Comparison of ENCODE assay signal across 12 cellular contexts in the genomic region with DNA sequence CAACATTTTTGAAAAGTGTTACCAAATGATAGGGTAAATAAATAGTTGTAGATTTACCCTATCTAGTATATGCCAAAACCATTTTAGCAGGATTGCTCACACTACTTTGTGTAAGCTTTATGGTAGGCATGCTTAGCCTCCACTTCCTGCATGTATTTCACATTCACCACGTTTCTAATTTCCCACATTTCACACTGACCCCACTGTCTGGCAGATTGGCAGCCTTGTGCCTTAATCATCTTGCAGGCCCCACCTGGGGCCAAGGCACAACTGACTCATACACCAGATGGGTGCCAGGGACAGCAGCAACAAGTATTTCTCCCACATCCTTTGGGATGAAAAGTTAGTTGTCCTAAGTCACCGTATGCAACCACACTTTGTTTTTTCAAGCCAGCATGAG. TPM values are rescaled to one million over a fixed set of nuclear protein-coding genes. Genes with fewer than 3 reads are reported as not detected.
DNase-seq lines count a peak whose midpoint lies in the region; ATAC-seq, FAIRE-seq and TF ChIP-seq lines count a peak whose summit lies in the region.
"Had no signal": no experiment of that assay in that cellular context is flagged by ENCODE, and none has a peak within 500 bp of the region (broad histone marks: within the 10 kb centered on the region; RNA-seq: fewer than 3 reads in every experiment).

No MANE protein-coding gene starts in this region.

- H3K27me3 Mint-ChIP-seq in activated naive CD8-positive, alpha-beta T cell treated with anti-CD3 and anti-CD28 coated beads, Interleukin-2, amount 50 U/mL, for 24 hours, result peaks cover 2% of the 10 kb centered on the region
- no peaks in the 10 kb centered on the region for H3K27me3 Mint-ChIP-seq in activated naive CD8-positive, alpha-beta T cell treated with anti-CD3 and anti-CD28 coated beads for 36 hours

- H3K4me1 ChIP-seq in SJSA1 (replicated peaks), result peaks cover 15% of the 10 kb centered on the region
- peaks cover 3% of the 10 kb centered on the region for H3K4me1 ChIP-seq in fibroblast of lung (ENCODE audit: control insufficient read depth, extremely low read depth, insufficient read depth, low read length)
- H3K4me1 ChIP-seq in suprapubic skin, result peaks cover 40% of the 10 kb centered on the region
- H3K4me1 ChIP-seq in HepG2 (ENCODE audit: insufficient read depth, low read length), result no peaks in the 10 kb centered on the region

- H3K27ac ChIP-seq in SJSA1 (no peak overlapping the region), fibroblast of lung (ENCODE audit: insufficient read depth, low read length) (no peak overlapping the region), suprapubic skin (peak overlapping the region; percentile 64), HepG2 (ENCODE audit: extremely low read length, insufficient read depth, low read length) (no peak overlapping the region)
- H3K27ac ChIP-seq: C4-2B had no signal

- CTCF ChIA-PET in HepG2 (lab: Yijun Ruan, JAX; ENCODE audit: low intra/inter-chr PET ratio, low total read pairs), result no interaction called here

- H3K9me3 Mint-ChIP-seq in activated naive CD8-positive, alpha-beta T cell treated with anti-CD3 and anti-CD28 coated beads, Interleukin-2, amount 50 U/mL, for 24 hours, result peaks cover 7% of the 10 kb centered on the region
- H3K9me3 Mint-ChIP-seq in activated naive CD8-positive, alpha-beta T cell treated with anti-CD3 and anti-CD28 coated beads for 36 hours, result peaks cover 9% of the 10 kb centered on the region

- no peak for DNase-seq in activated naive CD8-positive, alpha-beta T cell treated with anti-CD3 and anti-CD28 coated beads, Interleukin-2, amount 50 U/mL, for 24 hours
- DNase-seq in activated naive CD8-positive, alpha-beta T cell treated with anti-CD3 and anti-CD28 coated beads for 36 hours, result no peak
- DNase-seq in SJSA1 (ENCODE audit: low read depth in 1 of 2, low spot score in 2 of 2) (peak; percentile 44 to 65), fibroblast of lung (ENCODE audit: low read depth in 2 of 2) (peak; percentile 74 to 96), suprapubic skin (ENCODE audit: low spot score in 2 of 2) (no peak), GM13976 (ENCODE audit: low spot score) (no peak), HepG2 (ENCODE audit: low spot score) (no peak)
- DNase-seq: NCI-H526 had no signal

- no peak for TF ChIP-seq RAD21 in HepG2 (CRISPR knock-in tag; IDR thresholded peaks at IDR 0.05)

- H3K9ac ChIP-seq in fibroblast of lung (ENCODE audit: insufficient read depth, low read length) (no peak overlapping the region), HepG2 (ENCODE audit: insufficient read depth, low read depth, low read length) (no peak overlapping the region)

- no peak overlapping the region for H3K27ac Mint-ChIP-seq in activated naive CD8-positive, alpha-beta T cell treated with anti-CD3 and anti-CD28 coated beads, Interleukin-2, amount 50 U/mL, for 24 hours
- no peak overlapping the region for H3K27ac Mint-ChIP-seq in activated naive CD8-positive, alpha-beta T cell treated with anti-CD3 and anti-CD28 coated beads for 36 hours
- H3K27ac Mint-ChIP-seq: stimulated activated naive CD8-positive, alpha-beta T cell treated with anti-CD3 and anti-CD28 coated beads, Interleukin-15, Interleukin-2, amounts not matched to agents 100 ng/mL and 50 ng/mL, for 24 hours had no signal

- H3K36me3 Mint-ChIP-seq in activated naive CD8-positive, alpha-beta T cell treated with anti-CD3 and anti-CD28 coated beads, Interleukin-2, amount 50 U/mL, for 24 hours (ENCODE audit: low read depth), result no peaks in the 10 kb centered on the region
- no peaks in the 10 kb centered on the region for H3K36me3 Mint-ChIP-seq in activated naive CD8-positive, alpha-beta T cell treated with anti-CD3 and anti-CD28 coated beads for 36 hours

- H3K36me3 ChIP-seq in SJSA1 (no peaks in the 10 kb centered on the region), fibroblast of lung (ENCODE audit: control insufficient read depth, insufficient read depth, low read length) (no peaks in the 10 kb centered on the region), suprapubic skin (no peaks in the 10 kb centered on the region), HepG2 (replicated peaks in 1 of 2; ENCODE audit: control insufficient read depth in 1 of 2, insufficient read depth in 2 of 2, low read length in 2 of 2) (no peaks in the 10 kb centered on the region)

- no peak overlapping the region for H3K4me3 Mint-ChIP-seq in activated naive CD8-positive, alpha-beta T cell treated with anti-CD3 and anti-CD28 coated beads, Interleukin-2, amount 50 U/mL, for 24 hours
- H3K4me3 Mint-ChIP-seq in activated naive CD8-positive, alpha-beta T cell treated with anti-CD3 and anti-CD28 coated beads for 36 hours, result no peak overlapping the region
- H3K4me3 Mint-ChIP-seq: stimulated activated naive CD8-positive, alpha-beta T cell treated with anti-CD3 and anti-CD28 coated beads, Interleukin-15, Interleukin-2, amounts not matched to agents 100 ng/mL and 50 ng/mL, for 24 hours had no signal

- TF ChIP-seq CTCF in fibroblast of lung (conservative IDR thresholded peaks at IDR 0.05 in 1 of 2, IDR thresholded peaks at IDR 0.05 in 1 of 2; ENCODE audit: low read depth in 1 of 2, low read length in 2 of 2) (no peak), suprapubic skin (IDR thresholded peaks at IDR 0.05) (no peak), GM13976 (IDR thresholded peaks at IDR 0.05; ENCODE audit: borderline replicate concordance, control extremely low read depth, extremely low read depth, insufficient read depth, missing control alignments) (no peak), HepG2 (CRISPR knock-in tag; IDR thresholded peaks at IDR 0.05) (no peak)

- 21% methylated on average over 2 of the region's 2 CpGs for WGBS in suprapubic skin
- WGBS in HepG2 (ENCODE audit: low lambda C conversion rate), result 16% methylated on average over 2 of the region's 2 CpGs

- peak; percentile 49 for ATAC-seq in activated naive CD8-positive, alpha-beta T cell treated with anti-CD3 and anti-CD28 coated beads, Interleukin-2, amount 50 U/mL, for 24 hours
- ATAC-seq in GM18867 (IDR thresholded peaks at IDR 0.05; ENCODE audit: unreplicated experiment) (no peak), HepG2 (no peak)

- in situ Hi-C loops in GM13976 (cut with MboI; ENCODE audit: low sequenced_read_pairs, unreplicated experiment) (loop anchor here (10.0 kb wide), 1 partner anchor 247 kb away; no protein-coding TSS in a partner anchor), HepG2 (cut with HindIII; ENCODE audit: extremely low pct_ligation_motif_present, low pct_unique_long_range_greater_than_20kb) (loop anchor here (10.0 kb wide), 2 partner anchors 247 to 367 kb away; no protein-coding TSS in a partner anchor)

- no TSS peak for BruUV-seq in HepG2 (replicated peaks; lab: Mats Ljungman, UMichigan)

- POLR2A ChIA-PET in HepG2 (lab: Yijun Ruan, JAX), result interaction anchor here (1.1 kb wide), 1 partner anchor 31 kb away, joined by 3 read pairs; no protein-coding TSS in a partner anchor

- no peak overlapping the region for H3K4me2 ChIP-seq in fibroblast of lung (ENCODE audit: extremely low read depth, insufficient read depth, low read length)
- H3K4me2 ChIP-seq in HepG2 (ENCODE audit: low read depth, low read length), result no peak overlapping the region

- intact Hi-C loops in HepG2 (cut with micrococcal nuclease; ENCODE audit: unreplicated experiment), result loop anchor here (10.0 kb wide), 1 partner anchor 367 kb away; no protein-coding TSS in a partner anchor

- H3K27me3 ChIP-seq in SJSA1 (replicated peaks) (no peaks in the 10 kb centered on the region), fibroblast of lung (ENCODE audit: control insufficient read depth, insufficient read depth, low read length) (no peaks in the 10 kb centered on the region), suprapubic skin (no peaks in the 10 kb centered on the region), HepG2 (ENCODE audit: control insufficient read depth in 1 of 2, insufficient read depth in 2 of 2, low read length in 2 of 2) (peaks cover 0 to 2% of the 10 kb centered on the region in 2 experiments; a peak in 1 of 5 replicates)

- peaks cover 4% of the 10 kb centered on the region for H3K4me1 Mint-ChIP-seq in activated naive CD8-positive, alpha-beta T cell treated with anti-CD3 and anti-CD28 coated beads, Interleukin-2, amount 50 U/mL, for 24 hours
- H3K4me1 Mint-ChIP-seq in activated naive CD8-positive, alpha-beta T cell treated with anti-CD3 and anti-CD28 coated beads for 36 hours, result no peaks in the 10 kb centered on the region

- H3K9me3 ChIP-seq in SJSA1 (replicated peaks) (peaks cover 3% of the 10 kb centered on the region), fibroblast of lung (ENCODE audit: control insufficient read depth, insufficient read depth, low read depth, low read length) (no peaks in the 10 kb centered on the region), suprapubic skin (no peaks in the 10 kb centered on the region), HepG2 (ENCODE audit: low read length) (peaks cover 2% of the 10 kb centered on the region; the same call in 1 of the 2 replicates)

- H4K20me1 ChIP-seq in fibroblast of lung (ENCODE audit: control insufficient read depth, extremely low read depth, insufficient read depth, low read length) (no peaks in the 10 kb centered on the region), HepG2 (ENCODE audit: insufficient read depth, low read length) (no peaks in the 10 kb centered on the region)

- H3K79me2 ChIP-seq in fibroblast of lung (ENCODE audit: control insufficient read depth, insufficient read depth, low read length) (no peaks in the 10 kb centered on the region), HepG2 (ENCODE audit: insufficient read depth, low read length) (no peaks in the 10 kb centered on the region)

- H3K4me3 ChIP-seq in SJSA1 (no peak overlapping the region), fibroblast of lung (replicated peaks in 1 of 4; ENCODE audit: control extremely low read depth in 1 of 4, insufficient read depth in 1 of 4, low read depth in 3 of 4, low read length in 4 of 4) (no peak overlapping the region), suprapubic skin (no peak overlapping the region), HepG2 (replicated peaks in 1 of 3; ENCODE audit: insufficient read depth in 1 of 3, low read depth in 2 of 3, low read length in 3 of 3) (no peak overlapping the region)
- H3K4me3 ChIP-seq: skin epidermis had no signal

- TF ChIP-seq EP300 in suprapubic skin (IDR thresholded peaks at IDR 0.05), result no peak
- no peak for TF ChIP-seq EP300 in HepG2 (IDR thresholded peaks at IDR 0.05; ENCODE audit: low read depth in 2 of 2, low read length in 2 of 2)
- TF ChIP-seq EP300 in HepG2 (CRISPR knock-in tag; IDR thresholded peaks at IDR 0.05; ENCODE audit: borderline replicate concordance), result no peak

- FAIRE-seq in HepG2 (lab: Jason Lieb, UNC), result no peak

- H2AFZ ChIP-seq in fibroblast of lung (ENCODE audit: low read length) (no peak overlapping the region), HepG2 (ENCODE audit: low read length) (no peak overlapping the region)

- TF ChIP-seq POLR2A in suprapubic skin (IDR thresholded peaks at IDR 0.05) (no peak), HepG2 (IDR thresholded peaks at IDR 0.05; ENCODE audit: insufficient read depth in 1 of 2, low read depth in 2 of 2, low read length in 2 of 2) (no peak)

RNA-seq across cellular contexts. Expression of gene CENPF, which starts 21.2 kb away (rescaled TPM):
- total RNA-seq in activated naive CD8-positive, alpha-beta T cell treated with anti-CD3 and anti-CD28 coated beads for 36 hours, result 10 to 100 TPM; 70.6 to 79.4 TPM
- 182 and 192 TPM in 2 replicates for total RNA-seq in SJSA1 (2014; rRNA removed; shearing (Covaris generic))
- total RNA-seq in fibroblast of lung, result 2.3 and 13.2 TPM in 2 replicates
- 12.0 and 41.1 TPM in 2 replicates for polyA plus RNA-seq in fibroblast of lung
- 8.2 and 43.0 TPM in 2 replicates for polyA plus RNA-seq in fibroblast of lung (2012)
- 2.6 and 3.4 TPM in 2 replicates for polyA minus RNA-seq in fibroblast of lung (ENCODE audit: low replicate concordance)
- total RNA-seq in suprapubic skin, result 1 to 10 TPM; 5.0 to 7.8 (median 5.9) TPM
- total RNA-seq in HepG2 (2016; rRNA removed; fragmentation: Illumina TruSeq; extraction: Trizol), result 84.9 and 128 TPM in 2 replicates
- total RNA-seq in HepG2 (2016; cell fraction: cytosol; rRNA removed; fragmentation: Illumina TruSeq; extraction: Trizol; ENCODE audit: low read depth), result 4.7 and 7.1 TPM in 2 replicates
- total RNA-seq in HepG2 (2016; cell fraction: insoluble cytoplasmic fraction; rRNA removed; fragmentation: Illumina TruSeq; extraction: Trizol), result 81.2 and 116 TPM in 2 replicates
- 15.6 and 16.3 TPM in 2 replicates for total RNA-seq in HepG2 (2016; cell fraction: membrane; rRNA removed; fragmentation: Illumina TruSeq; extraction: Trizol)
- total RNA-seq in HepG2 (2016; cell fraction: nucleus; rRNA removed; fragmentation: Illumina TruSeq; extraction: Trizol), result 88.9 and 92.7 TPM in 2 replicates
- 8.8 and 14.7 TPM in 2 replicates for polyA plus RNA-seq in HepG2 (2011; rRNA removed)
- polyA plus RNA-seq in HepG2 (2011; cell fraction: cytosol; rRNA removed), result 5.8 TPM in 2 replicates
- 12.3 and 16.2 TPM in 2 replicates for polyA plus RNA-seq in HepG2 (2011; cell fraction: nucleus; rRNA removed)
- 11.0 and 37.7 TPM in 2 replicates for polyA plus RNA-seq in HepG2 (2012)
- 1.6 and 2.5 TPM in 2 replicates for polyA plus RNA-seq in HepG2 (2016; cell fraction: cytosol; fragmentation: Illumina TruSeq; extraction: Trizol; ENCODE audit: low read depth)
- polyA plus RNA-seq in HepG2 (2016; cell fraction: insoluble cytoplasmic fraction; fragmentation: Illumina TruSeq; extraction: Trizol; ENCODE audit: low read depth), result 117 and 121 TPM in 2 replicates
- polyA plus RNA-seq in HepG2 (2016; cell fraction: membrane; fragmentation: Illumina TruSeq; extraction: Trizol; ENCODE audit: low read depth), result 3.2 and 3.8 TPM in 2 replicates
- 120 and 130 TPM in 2 replicates for polyA plus RNA-seq in HepG2 (2016; cell fraction: nucleus; fragmentation: Illumina TruSeq; extraction: Trizol; ENCODE audit: insufficient read depth, low read depth)
- polyA minus RNA-seq in HepG2 (2011; rRNA and poly(A)+ RNA removed; ENCODE audit: low replicate concordance), result 3.5 and 20.6 TPM in 2 replicates
- polyA minus RNA-seq in HepG2 (2011; cell fraction: cytosol; rRNA and poly(A)+ RNA removed), result 13.0 and 18.9 TPM in 2 replicates
- 30.3 and 42.6 TPM in 2 replicates for polyA minus RNA-seq in HepG2 (2011; cell fraction: nucleus; rRNA and poly(A)+ RNA removed)

RNA-seq across cellular contexts. Expression of gene PTPN14, which starts 30.4 kb away (rescaled TPM):
- 1 to 10 TPM in 1 of 2 experiments, under 1 TPM in 1; 0.92 to 1.3 TPM for total RNA-seq in activated naive CD8-positive, alpha-beta T cell treated with anti-CD3 and anti-CD28 coated beads for 36 hours
- total RNA-seq in SJSA1 (2014; rRNA removed; shearing (Covaris generic)), result 18.8 and 39.1 TPM in 2 replicates
- total RNA-seq in fibroblast of lung (34.9 and 56.1 TPM in 2 replicates), suprapubic skin (100 to 1,000 TPM in 2 of 4 donors, 10 to 100 TPM in 2; 67.9 to 159 (median 96.4) TPM), HepG2 (2016; rRNA removed; fragmentation: Illumina TruSeq; extraction: Trizol) (4.7 and 8.4 TPM in 2 replicates)
- polyA plus RNA-seq in fibroblast of lung (38.7 and 46.7 TPM in 2 replicates), HepG2 (2011; rRNA removed) (3.8 and 3.9 TPM in 2 replicates)
- polyA plus RNA-seq in fibroblast of lung (2012), result 21.1 and 27.7 TPM in 2 replicates
- polyA minus RNA-seq in fibroblast of lung (ENCODE audit: low replicate concordance), result 78.5 and 103 TPM in 2 replicates
- total RNA-seq in HepG2 (2016; cell fraction: cytosol; rRNA removed; fragmentation: Illumina TruSeq; extraction: Trizol; ENCODE audit: low read depth), result 0.62 and 1.8 TPM in 2 replicates
- 4.2 and 7.6 TPM in 2 replicates for total RNA-seq in HepG2 (2016; cell fraction: insoluble cytoplasmic fraction; rRNA removed; fragmentation: Illumina TruSeq; extraction: Trizol)
- 3.1 TPM in 2 replicates for total RNA-seq in HepG2 (2016; cell fraction: membrane; rRNA removed; fragmentation: Illumina TruSeq; extraction: Trizol)
- total RNA-seq in HepG2 (2016; cell fraction: nucleus; rRNA removed; fragmentation: Illumina TruSeq; extraction: Trizol), result 7.0 and 8.7 TPM in 2 replicates
- 2.5 and 3.0 TPM in 2 replicates for polyA plus RNA-seq in HepG2 (2011; cell fraction: cytosol; rRNA removed)
- polyA plus RNA-seq in HepG2 (2011; cell fraction: nucleus; rRNA removed), result 4.6 and 5.5 TPM in 2 replicates
- 2.9 and 3.3 TPM in 2 replicates for polyA plus RNA-seq in HepG2 (2012)
- polyA plus RNA-seq in HepG2 (2016; cell fraction: cytosol; fragmentation: Illumina TruSeq; extraction: Trizol; ENCODE audit: low read depth), result 0.25 and 0.35 TPM in 2 replicates
- polyA plus RNA-seq in HepG2 (2016; cell fraction: insoluble cytoplasmic fraction; fragmentation: Illumina TruSeq; extraction: Trizol; ENCODE audit: low read depth), result 3.8 and 4.5 TPM in 2 replicates
- 0.82 and 1.2 TPM in 2 replicates for polyA plus RNA-seq in HepG2 (2016; cell fraction: membrane; fragmentation: Illumina TruSeq; extraction: Trizol; ENCODE audit: low read depth)
- polyA plus RNA-seq in HepG2 (2016; cell fraction: nucleus; fragmentation: Illumina TruSeq; extraction: Trizol; ENCODE audit: insufficient read depth, low read depth), result 2.7 and 4.5 TPM in 2 replicates
- polyA minus RNA-seq in HepG2 (2011; rRNA and poly(A)+ RNA removed; ENCODE audit: low replicate concordance), result 16.6 and 45.9 TPM in 2 replicates
- polyA minus RNA-seq in HepG2 (2011; cell fraction: cytosol; rRNA and poly(A)+ RNA removed), result 4.8 and 5.0 TPM in 2 replicates
- 10.2 and 13.1 TPM in 2 replicates for polyA minus RNA-seq in HepG2 (2011; cell fraction: nucleus; rRNA and poly(A)+ RNA removed)

Comparison
In these comparisons a context has a peak if more than half of its experiments do, and no peak if none do; other contexts are left out.
1. DNase-seq: peak in SJSA1 (2 of 2) and fibroblast of lung (2 of 2); none in activated naive CD8-positive, alpha-beta T cell treated with anti-CD3 and anti-CD28 coated beads, Interleukin-2, amount 50 U/mL, for 24 hours (single experiment), activated naive CD8-positive, alpha-beta T cell treated with anti-CD3 and anti-CD28 coated beads for 36 hours (single experiment), suprapubic skin (0 of 2), GM13976 (single experiment) and HepG2 (single experiment).